ENCODE assay signal across 1 cellular context in the genomic region with DNA sequence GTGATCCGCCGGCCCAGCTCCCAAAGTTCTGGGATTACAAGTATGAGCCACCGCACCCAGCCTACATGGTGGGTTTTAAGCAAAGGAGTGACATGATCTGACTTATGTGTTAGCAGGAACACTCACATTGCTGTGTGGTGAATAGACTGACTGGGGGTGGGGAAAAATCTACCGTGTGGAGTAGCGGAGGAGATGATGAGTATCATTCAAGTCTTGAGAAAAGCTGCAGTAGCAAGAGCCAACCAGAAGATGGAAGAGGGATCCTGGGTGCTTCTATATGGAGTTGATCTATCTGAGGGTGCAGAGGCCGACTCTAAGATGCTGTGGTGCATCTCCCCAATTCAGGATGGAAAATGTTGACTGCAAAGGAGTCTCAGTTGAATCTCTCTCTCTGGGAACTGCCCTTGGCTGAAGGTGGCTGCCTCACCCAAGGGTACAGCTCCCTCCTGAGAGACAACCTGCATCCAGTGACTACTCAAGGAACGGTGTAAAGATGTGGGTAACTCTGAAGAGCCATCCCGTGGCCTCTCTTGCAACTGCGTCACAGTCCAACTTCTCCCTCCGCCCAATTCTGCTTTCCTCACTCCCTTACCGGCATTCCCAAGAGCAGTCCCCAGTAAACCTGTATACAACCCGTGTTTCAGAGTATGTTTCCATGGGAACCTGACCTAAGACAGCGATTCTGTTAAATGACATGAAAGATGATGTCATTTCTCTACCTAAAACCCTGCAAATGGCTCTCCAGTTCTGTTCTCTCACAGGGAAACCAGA.
TF ChIP-seq lines count a peak whose summit lies in the region.

No MANE protein-coding gene starts in this region.

TF ChIP-seq in H1, 55 proteins besides CTCF, POLR2A, EP300 and RAD21:
- TF ChIP-seq TAF1 (IDR thresholded peaks at IDR 0.05; ENCODE audit: low read depth, low read length) (no peak), CHD1 (IDR thresholded peaks at IDR 0.05; ENCODE audit: low read depth, low read length) (no peak)
